1 cellular context compared by ENCODE assay signal in the genomic region with DNA sequence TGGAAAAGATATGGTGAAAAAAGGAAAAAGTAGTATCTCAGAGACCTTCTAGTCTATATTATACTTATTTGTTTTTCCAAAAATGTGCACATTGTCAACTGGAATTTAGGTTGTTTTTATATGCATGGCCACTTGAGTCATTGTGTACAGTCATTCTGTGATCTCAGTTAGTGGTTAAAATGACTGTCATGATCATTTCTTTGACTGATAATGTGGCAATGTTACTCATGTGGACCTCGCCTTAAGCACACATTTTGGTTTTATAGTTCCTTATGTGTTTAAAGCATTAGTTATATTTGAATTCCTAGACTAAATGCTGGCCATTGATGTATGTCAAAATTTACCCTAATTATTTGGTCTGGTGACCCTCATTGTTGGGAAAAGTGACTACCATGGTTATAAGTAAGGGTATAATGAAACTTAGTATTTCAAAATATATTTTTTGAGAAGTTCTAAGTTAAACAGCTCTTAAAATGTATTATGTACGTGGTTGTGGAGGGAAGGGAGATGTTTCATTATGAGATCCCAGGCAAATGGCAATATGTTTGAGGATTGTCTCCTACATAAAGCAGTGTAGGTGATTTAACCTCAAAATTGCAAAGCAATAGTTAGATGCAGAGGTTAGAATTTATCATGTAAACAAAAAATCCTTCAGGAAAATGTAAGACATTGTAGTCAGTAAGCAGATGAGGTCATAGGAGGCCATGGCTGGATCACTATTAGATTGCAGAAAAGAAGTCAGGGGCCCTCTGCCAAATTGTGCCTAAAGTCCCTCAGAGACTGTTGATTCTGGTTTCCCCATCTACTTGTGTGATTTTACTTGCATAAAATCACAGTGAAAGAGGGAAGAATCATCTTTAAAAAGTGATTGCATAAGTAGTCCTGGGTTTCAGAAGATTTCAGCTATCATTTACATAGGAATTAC.
TF ChIP-seq lines count a peak whose summit lies in the region.

No MANE protein-coding gene starts in this region.

TF ChIP-seq in WTC11, 78 proteins besides CTCF, POLR2A, EP300 and RAD21 (continued from another document):
- TF ChIP-seq, protein P1, sequence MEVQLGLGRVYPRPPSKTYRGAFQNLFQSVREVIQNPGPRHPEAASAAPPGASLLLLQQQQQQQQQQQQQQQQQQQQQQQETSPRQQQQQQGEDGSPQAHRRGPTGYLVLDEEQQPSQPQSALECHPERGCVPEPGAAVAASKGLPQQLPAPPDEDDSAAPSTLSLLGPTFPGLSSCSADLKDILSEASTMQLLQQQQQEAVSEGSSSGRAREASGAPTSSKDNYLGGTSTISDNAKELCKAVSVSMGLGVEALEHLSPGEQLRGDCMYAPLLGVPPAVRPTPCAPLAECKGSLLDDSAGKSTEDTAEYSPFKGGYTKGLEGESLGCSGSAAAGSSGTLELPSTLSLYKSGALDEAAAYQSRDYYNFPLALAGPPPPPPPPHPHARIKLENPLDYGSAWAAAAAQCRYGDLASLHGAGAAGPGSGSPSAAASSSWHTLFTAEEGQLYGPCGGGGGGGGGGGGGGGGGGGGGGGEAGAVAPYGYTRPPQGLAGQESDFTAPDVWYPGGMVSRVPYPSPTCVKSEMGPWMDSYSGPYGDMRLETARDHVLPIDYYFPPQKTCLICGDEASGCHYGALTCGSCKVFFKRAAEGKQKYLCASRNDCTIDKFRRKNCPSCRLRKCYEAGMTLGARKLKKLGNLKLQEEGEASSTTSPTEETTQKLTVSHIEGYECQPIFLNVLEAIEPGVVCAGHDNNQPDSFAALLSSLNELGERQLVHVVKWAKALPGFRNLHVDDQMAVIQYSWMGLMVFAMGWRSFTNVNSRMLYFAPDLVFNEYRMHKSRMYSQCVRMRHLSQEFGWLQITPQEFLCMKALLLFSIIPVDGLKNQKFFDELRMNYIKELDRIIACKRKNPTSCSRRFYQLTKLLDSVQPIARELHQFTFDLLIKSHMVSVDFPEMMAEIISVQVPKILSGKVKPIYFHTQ (CRISPR knock-in tag; IDR thresholded peaks at IDR 0.05), result no peak
- TF ChIP-seq SMAD4 (CRISPR knock-in tag; IDR thresholded peaks at IDR 0.05) (no peak), NFYB (CRISPR knock-in tag; conservative IDR thresholded peaks at IDR 0.05; ENCODE audit: low read depth) (no peak), ZNF396 (CRISPR knock-in tag; IDR thresholded peaks at IDR 0.05; ENCODE audit: borderline replicate concordance) (no peak), ZNF219 (CRISPR knock-in tag; IDR thresholded peaks at IDR 0.05; ENCODE audit: borderline replicate concordance) (no peak), GRHL2 (CRISPR knock-in tag; IDR thresholded peaks at IDR 0.05; ENCODE audit: insufficient replicate concordance, severe bottlenecking) (no peak), SMAD3 (CRISPR knock-in tag; IDR thresholded peaks at IDR 0.05; ENCODE audit: borderline replicate concordance) (no peak), MYBL2 (CRISPR knock-in tag; IDR thresholded peaks at IDR 0.05) (no peak)
- TF ChIP-seq, protein P2, sequence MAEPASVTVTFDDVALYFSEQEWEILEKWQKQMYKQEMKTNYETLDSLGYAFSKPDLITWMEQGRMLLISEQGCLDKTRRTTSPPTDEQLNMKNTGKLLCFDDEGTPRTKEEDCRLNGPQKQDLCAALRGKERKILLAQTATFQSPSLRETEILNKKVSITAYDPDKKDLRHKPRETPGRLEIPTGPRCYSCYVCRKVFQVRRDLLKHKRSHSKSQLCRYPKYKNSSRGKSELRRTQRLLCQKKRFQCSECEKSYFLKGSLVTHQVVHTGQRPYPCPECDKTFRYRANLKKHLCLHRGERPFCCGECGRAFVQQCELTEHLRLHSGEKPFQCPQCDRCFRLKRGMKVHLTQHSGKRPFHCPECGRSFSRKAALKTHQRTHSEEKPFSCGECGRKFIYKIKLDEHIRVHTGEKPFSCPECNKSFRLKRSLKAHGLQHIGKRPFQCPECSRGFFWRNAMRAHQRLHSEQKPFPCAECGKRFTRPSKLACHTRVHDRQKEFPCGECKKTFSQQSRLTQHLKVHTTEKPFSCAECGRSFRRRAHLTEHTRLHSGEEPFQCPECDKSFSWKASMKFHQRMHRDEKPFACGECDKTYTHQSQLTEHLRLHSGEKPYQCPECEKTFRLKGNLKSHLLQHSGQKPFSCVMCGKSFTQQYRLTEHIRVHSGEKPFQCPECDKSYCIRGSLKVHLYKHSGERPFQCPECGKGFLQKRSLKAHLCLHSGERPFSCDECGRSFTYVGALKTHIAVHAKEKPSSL (CRISPR knock-in tag; conservative IDR thresholded peaks at IDR 0.05), result no peak
- TF ChIP-seq, protein P3, sequence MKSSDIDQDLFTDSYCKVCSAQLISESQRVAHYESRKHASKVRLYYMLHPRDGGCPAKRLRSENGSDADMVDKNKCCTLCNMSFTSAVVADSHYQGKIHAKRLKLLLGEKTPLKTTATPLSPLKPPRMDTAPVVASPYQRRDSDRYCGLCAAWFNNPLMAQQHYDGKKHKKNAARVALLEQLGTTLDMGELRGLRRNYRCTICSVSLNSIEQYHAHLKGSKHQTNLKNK (CRISPR knock-in tag; IDR thresholded peaks at IDR 0.05), result no peak
- TF ChIP-seq, protein P4, sequence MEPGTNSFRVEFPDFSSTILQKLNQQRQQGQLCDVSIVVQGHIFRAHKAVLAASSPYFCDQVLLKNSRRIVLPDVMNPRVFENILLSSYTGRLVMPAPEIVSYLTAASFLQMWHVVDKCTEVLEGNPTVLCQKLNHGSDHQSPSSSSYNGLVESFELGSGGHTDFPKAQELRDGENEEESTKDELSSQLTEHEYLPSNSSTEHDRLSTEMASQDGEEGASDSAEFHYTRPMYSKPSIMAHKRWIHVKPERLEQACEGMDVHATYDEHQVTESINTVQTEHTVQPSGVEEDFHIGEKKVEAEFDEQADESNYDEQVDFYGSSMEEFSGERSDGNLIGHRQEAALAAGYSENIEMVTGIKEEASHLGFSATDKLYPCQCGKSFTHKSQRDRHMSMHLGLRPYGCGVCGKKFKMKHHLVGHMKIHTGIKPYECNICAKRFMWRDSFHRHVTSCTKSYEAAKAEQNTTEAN (CRISPR knock-in tag; IDR thresholded peaks at IDR 0.05), result no peak
